Comparison of ENCODE assay signal across 15 cellular contexts in genomic region chr10:31583358-31583757, GRCh38.
DNase-seq lines count a peak whose midpoint lies in the region; ATAC-seq and TF ChIP-seq lines count a peak whose summit lies in the region.
"Had no signal": no experiment of that assay in that cellular context is flagged by ENCODE, and none has a peak within 500 bp of the region (broad histone marks: within the 10 kb centered on the region; RNA-seq: fewer than 3 reads in every experiment).

No MANE protein-coding gene starts in this region.

- intact Hi-C loops in Right ventricle myocardium inferior (cut with DNase I) = loop anchor here (5.0 kb wide), 1 partner anchor 124 kb away; no protein-coding TSS in a partner anchor
- intact Hi-C loops in cardiac septum (cut with DNase I) = no loop called here
- intact Hi-C loops in left ventricle myocardium superior (cut with micrococcal nuclease) = no loop called here

- no peaks in the 10 kb centered on the region for H3K79me2 ChIP-seq in osteoblast (ENCODE audit: insufficient read depth, low read length)

- DNase-seq in Right ventricle myocardium inferior (ENCODE audit: missing footprints) (no peak), cardiac septum (ENCODE audit: low spot score) (no peak), left ventricle myocardium superior (no peak), osteoblast (ENCODE audit: insufficient read length, low spot score, missing footprints) (peak; percentile 43), SKM-1 (lab: John Stamatoyannopoulos, UW; ENCODE audit: unreplicated experiment) (no peak), NCI-H2081 treated with DMSO at 0.1 percent for 48 hours (lab: John Stamatoyannopoulos, UW) (no peak)
- DNase-seq in stimulated activated naive CD4-positive, alpha-beta T cell (lab: John Stamatoyannopoulos, UW) = no peak
- DNase-seq: activated CD8-positive, alpha-beta memory T cell treated with anti-CD3 and anti-CD28 coated beads for 24 hours; DMS 273 treated with DMSO at 0.1 percent for 48 hours; NCI-H748 treated with DMSO at 0.1 percent for 48 hours; stimulated activated naive B cell treated with anti-CD40 and anti-IgM and Interleukin-4, amounts not matched to agents 10 μg/mL and 1 μg/mL and 100 μg/mL, for 72 hours had no signal

- no peak overlapping the region for H3K4me2 ChIP-seq in osteoblast (ENCODE audit: insufficient read depth, low read length)

- no peak overlapping the region for H3K27ac ChIP-seq in osteoblast (ENCODE audit: low read depth, low read length)
- H3K27ac ChIP-seq: BLaER1, SK-N-MC had no signal

- ATAC-seq in Right ventricle myocardium inferior (peak; percentile 9), left ventricle myocardium superior (peak; percentile 32), GM18861 (IDR thresholded peaks at IDR 0.05; ENCODE audit: unreplicated experiment) (no peak)

- no peaks in the 10 kb centered on the region for H4K20me1 ChIP-seq in osteoblast (ENCODE audit: insufficient read depth, low read length)
- H4K20me1 ChIP-seq: BLaER1 had no signal

- H3K36me3 ChIP-seq in osteoblast (ENCODE audit: insufficient read depth, low read length) = no peaks in the 10 kb centered on the region
- H3K36me3 ChIP-seq: BLaER1, tibial nerve had no signal

- no peak overlapping the region for H3K4me3 ChIP-seq in osteoblast (ENCODE audit: insufficient read depth, low read length)
- H3K4me3 ChIP-seq: BLaER1, SK-N-MC, tibial nerve had no signal

- TF ChIP-seq CTCF in osteoblast (IDR thresholded peaks at IDR 0.05; ENCODE audit: extremely low read depth, low read depth, low read length) = no peak

- H3K4me1 ChIP-seq in osteoblast (ENCODE audit: insufficient read depth, low read length) = peaks cover 7% of the 10 kb centered on the region

- no peaks in the 10 kb centered on the region for H3K27me3 ChIP-seq in osteoblast (ENCODE audit: insufficient read depth, low read length)
- H3K27me3 ChIP-seq: BLaER1, tibial nerve had no signal

- peak overlapping the region; percentile 35 for H2AFZ ChIP-seq in osteoblast (ENCODE audit: low read length)

- no peaks in the 10 kb centered on the region for H3K9me3 ChIP-seq in osteoblast (ENCODE audit: low read depth, low read length)
